7 cellular contexts compared by ENCODE assay signal in genomic region chr4:39636786-39637185, GRCh38. TPM values are rescaled to one million over a fixed set of nuclear protein-coding genes. Genes with fewer than 3 reads are reported as not detected.
DNase-seq lines count a peak whose midpoint lies in the region; ATAC-seq and TF ChIP-seq lines count a peak whose summit lies in the region.

No MANE protein-coding gene starts in this region.

- no peak overlapping the region for H3K27ac Mint-ChIP-seq in glutamatergic neuron (ENCODE audit: unreplicated experiment)

- H3K4me3 Mint-ChIP-seq in glutamatergic neuron (ENCODE audit: unreplicated experiment) = peak overlapping the region; percentile 95

- H3F3A ChIP-seq in smooth muscle cell (ENCODE audit: low read depth) = no peaks in the 10 kb centered on the region

- WGBS in smooth muscle cell (ENCODE audit: low lambda C conversion rate) = 70% methylated on average over 5 of the region's 5 CpGs

- peak overlapping the region; percentile 95 for H3K9ac ChIP-seq in smooth muscle cell (ENCODE audit: low read depth)

- H3K36me3 ChIP-seq in WERI-Rb-1 = peaks cover 2% of the 10 kb centered on the region; the same call in 1 of the 2 replicates
- no peaks in the 10 kb centered on the region for H3K36me3 ChIP-seq in smooth muscle cell (ENCODE audit: low read depth)

- H3K27me3 Mint-ChIP-seq in glutamatergic neuron (ENCODE audit: unreplicated experiment) = peaks cover 8% of the 10 kb centered on the region

- H3K9me3 ChIP-seq in WERI-Rb-1 (ENCODE audit: severe bottlenecking) = no peaks in the 10 kb centered on the region
- no peaks in the 10 kb centered on the region for H3K9me3 ChIP-seq in smooth muscle cell (replicated peaks; ENCODE audit: low read depth)

- H3K79me2 ChIP-seq in smooth muscle cell (ENCODE audit: low read depth) = peaks cover 44% of the 10 kb centered on the region

- H3K4me3 ChIP-seq in HL-60 (replicated peaks; ENCODE audit: insufficient read depth, low read length) = peak overlapping the region; percentile 8; the same call in 1 of the 2 replicates
- H3K4me3 ChIP-seq in WERI-Rb-1 (ENCODE audit: low read depth, low read length) = peak overlapping the region; percentile 80; the same call in 1 of the 2 replicates
- peak overlapping the region; percentile 85 for H3K4me3 ChIP-seq in smooth muscle cell

- H3K9me3 Mint-ChIP-seq in glutamatergic neuron (ENCODE audit: unreplicated experiment) = peaks cover 8% of the 10 kb centered on the region

- H4K20me1 ChIP-seq in smooth muscle cell (ENCODE audit: low read depth) = no peaks in the 10 kb centered on the region

- H3K27ac ChIP-seq in HL-60 (replicated peaks) = peak overlapping the region; percentile 73
- no peak overlapping the region for H3K27ac ChIP-seq in WERI-Rb-1
- peak overlapping the region; percentile 98 for H3K27ac ChIP-seq in smooth muscle cell (ENCODE audit: low read depth)

- peak overlapping the region; percentile 50 for H2AFZ ChIP-seq in smooth muscle cell (ENCODE audit: low read depth)

- no peaks in the 10 kb centered on the region for H3K27me3 ChIP-seq in HL-60 (ENCODE audit: insufficient read depth, poor library complexity, severe bottlenecking)
- H3K27me3 ChIP-seq in WERI-Rb-1 (ENCODE audit: insufficient read depth, low read depth, severe bottlenecking) = no peaks in the 10 kb centered on the region
- H3K27me3 ChIP-seq in smooth muscle cell (ENCODE audit: low read depth) = no peaks in the 10 kb centered on the region

- peaks cover 9% of the 10 kb centered on the region for H3K4me1 Mint-ChIP-seq in glutamatergic neuron (ENCODE audit: low read depth, unreplicated experiment)

- H3K36me3 Mint-ChIP-seq in glutamatergic neuron (ENCODE audit: unreplicated experiment) = no peaks in the 10 kb centered on the region

- ATAC-seq in GM21737 (IDR thresholded peaks at IDR 0.05; ENCODE audit: unreplicated experiment) (no peak), HG03520 (IDR thresholded peaks at IDR 0.05; ENCODE audit: unreplicated experiment) (no peak)

- no peak for TF ChIP-seq CTCF in HL-60 (IDR thresholded peaks at IDR 0.05; ENCODE audit: insufficient read depth, low read length)
- TF ChIP-seq CTCF in WERI-Rb-1 (IDR thresholded peaks at IDR 0.05; ENCODE audit: low read depth, low read length) = no peak
- TF ChIP-seq CTCF in glutamatergic neuron (IDR thresholded peaks at IDR 0.05; ENCODE audit: partially characterized antibody, unreplicated experiment) = no peak
- no peak for TF ChIP-seq CTCF in smooth muscle cell (IDR thresholded peaks at IDR 0.05; ENCODE audit: borderline replicate concordance, insufficient read depth, poor library complexity, severe bottlenecking)

- peak overlapping the region; percentile 87 for H3K4me2 ChIP-seq in smooth muscle cell

- H3K4me1 ChIP-seq in smooth muscle cell (ENCODE audit: low read depth) = peaks cover 15% of the 10 kb centered on the region

- DNase-seq in HL-60 (ENCODE audit: low read depth in 1 of 2, low spot score in 1 of 2) = no peak
- no peak for DNase-seq in WERI-Rb-1
- no peak for DNase-seq in glutamatergic neuron
- no peak for DNase-seq in smooth muscle cell (lab: John Stamatoyannopoulos, UW; ENCODE audit: unreplicated experiment)
- DNase-seq in COLO668 (lab: John Stamatoyannopoulos, UW; ENCODE audit: unreplicated experiment) = no peak

RNA-seq across cellular contexts. Expression of gene SMIM14, which starts 1.9 kb away (rescaled TPM):
- total RNA-seq in glutamatergic neuron (ENCODE audit: unreplicated experiment) = 27.1 TPM
- 45.0 and 55.9 TPM in 2 replicates for total RNA-seq in smooth muscle cell
- polyA plus RNA-seq in smooth muscle cell = 47.4 and 48.0 TPM in 2 replicates

Comparison
In these comparisons a context has a peak if more than half of its experiments do, and no peak if none do; other contexts are left out.
1. H3K4me3 ChIP-seq: peak in every context shown above with its lines; median percentile 85 in smooth muscle cell; 80 in WERI-Rb-1; 8 in HL-60.